Comparison of ENCODE assay signal across 8 cellular contexts in genomic region chr11:86064236-86064803, GRCh38. TPM values are rescaled to one million over a fixed set of nuclear protein-coding genes. Genes with fewer than 3 reads are reported as not detected.
DNase-seq lines count a peak whose midpoint lies in the region; ATAC-seq and TF ChIP-seq lines count a peak whose summit lies in the region.
"Had no signal": no experiment of that assay in that cellular context is flagged by ENCODE, and none has a peak within 500 bp of the region (broad histone marks: within the 10 kb centered on the region; RNA-seq: fewer than 3 reads in every experiment).

No MANE protein-coding gene starts in this region.

- H3K4me2 ChIP-seq in smooth muscle cell: peak overlapping the region; percentile 86

- peak overlapping the region; percentile 100 for H3K27ac ChIP-seq in smooth muscle cell (ENCODE audit: low read depth)

- TF ChIP-seq CTCF in epithelial cell of proximal tubule (conservative IDR thresholded peaks at IDR 0.05; ENCODE audit: low read depth, low read length) (no peak), smooth muscle cell (IDR thresholded peaks at IDR 0.05; ENCODE audit: borderline replicate concordance, insufficient read depth, poor library complexity, severe bottlenecking) (no peak)

- peaks cover under 1% of the 10 kb centered on the region for H3F3A ChIP-seq in smooth muscle cell (ENCODE audit: low read depth)

- H3K9me3 ChIP-seq in T-helper 17 cell (ENCODE audit: control insufficient read depth, low read length, poor library complexity, severe bottlenecking) (no peaks in the 10 kb centered on the region), smooth muscle cell (replicated peaks; ENCODE audit: low read depth) (no peaks in the 10 kb centered on the region)
- H3K9me3 ChIP-seq: adrenal gland had no signal

- peak overlapping the region; percentile 100 for H3K4me3 Mint-ChIP-seq in T-helper 17 cell

- H3K36me3 Mint-ChIP-seq in T-helper 17 cell (ENCODE audit: low read depth): peaks cover 8% of the 10 kb centered on the region

- ATAC-seq in T-helper 17 cell (no peak), HG03571 (IDR thresholded peaks at IDR 0.05; ENCODE audit: unreplicated experiment) (no peak), HG03457 (IDR thresholded peaks at IDR 0.05; ENCODE audit: unreplicated experiment) (no peak), GM21825 (IDR thresholded peaks at IDR 0.05; ENCODE audit: unreplicated experiment) (no peak)

- H3K27ac Mint-ChIP-seq in T-helper 17 cell: peak overlapping the region; percentile 99

- H3K79me2 ChIP-seq in smooth muscle cell (ENCODE audit: low read depth): peaks cover 95% of the 10 kb centered on the region

- peaks cover 51% of the 10 kb centered on the region for H3K4me1 Mint-ChIP-seq in T-helper 17 cell

- peak; percentile 65 for DNase-seq in HCEC 1CT
- no peak for DNase-seq in T-helper 17 cell
- DNase-seq in epithelial cell of proximal tubule (ENCODE audit: low read depth): no peak
- DNase-seq in smooth muscle cell (lab: John Stamatoyannopoulos, UW; ENCODE audit: unreplicated experiment): no peak
- DNase-seq: adrenal gland had no signal

- H3K9ac ChIP-seq in smooth muscle cell (ENCODE audit: low read depth): peak overlapping the region; percentile 89

- H3K36me3 ChIP-seq in smooth muscle cell (ENCODE audit: low read depth): no peaks in the 10 kb centered on the region
- H3K36me3 ChIP-seq: adrenal gland had no signal

- WGBS in smooth muscle cell (ENCODE audit: low lambda C conversion rate): 38% methylated on average over 5 of the region's 5 CpGs

- no peaks in the 10 kb centered on the region for H3K27me3 ChIP-seq in smooth muscle cell (ENCODE audit: low read depth)
- H3K27me3 ChIP-seq: adrenal gland had no signal

- H2AFZ ChIP-seq in smooth muscle cell (ENCODE audit: low read depth): no peak overlapping the region

- peaks cover 93% of the 10 kb centered on the region for H4K20me1 ChIP-seq in smooth muscle cell (ENCODE audit: low read depth)

- peak overlapping the region; percentile 84 for H3K4me3 ChIP-seq in epithelial cell of proximal tubule (ENCODE audit: low read depth, low read length)
- peak overlapping the region; percentile 79 for H3K4me3 ChIP-seq in smooth muscle cell

- no peaks in the 10 kb centered on the region for H3K27me3 Mint-ChIP-seq in T-helper 17 cell

- H3K4me1 ChIP-seq in smooth muscle cell (ENCODE audit: low read depth): peaks cover 37% of the 10 kb centered on the region

RNA-seq across cellular contexts. Expression of gene PICALM, which starts 4.6 kb away (rescaled TPM):
- total RNA-seq in T-helper 17 cell (100 to 1,000 TPM; 122 to 124 TPM), epithelial cell of proximal tubule (153 and 218 TPM in 2 replicates), smooth muscle cell (420 and 421 TPM in 2 replicates)
- 72.9 and 75.4 TPM in 2 replicates for polyA plus RNA-seq in smooth muscle cell
